9 cellular contexts compared by ENCODE assay signal in genomic region chr2:37232131-37232933, GRCh38. TPM values are rescaled to one million over a fixed set of nuclear protein-coding genes. Genes with fewer than 3 reads are reported as not detected.
DNase-seq lines count a peak whose midpoint lies in the region; ATAC-seq and TF ChIP-seq lines count a peak whose summit lies in the region.
"Had no signal": no experiment of that assay in that cellular context is flagged by ENCODE, and none has a peak within 500 bp of the region (broad histone marks: within the 10 kb centered on the region; RNA-seq: fewer than 3 reads in every experiment).

No MANE protein-coding gene starts in this region.

- DNase-seq in Ammon's horn (ENCODE audit: low spot score), result peak; percentile 8
- peak; percentile 14 for DNase-seq in RPMI7951 (ENCODE audit: low read depth)
- DNase-seq in epithelial cell of proximal tubule (ENCODE audit: low read depth), result no peak
- DNase-seq in natural killer cell, result peak; percentile 20
- no peak for DNase-seq in NCI-H2029 (lab: John Stamatoyannopoulos, UW)
- no peak for DNase-seq in SKM-1 treated with dmso at 0.1 percent for 144 hours (lab: John Stamatoyannopoulos, UW; ENCODE audit: unreplicated experiment)
- no peak for DNase-seq in NOMO-1 treated with dmso at 0.1 percent for 144 hours (lab: John Stamatoyannopoulos, UW; ENCODE audit: unreplicated experiment)

- H3K4me1 Mint-ChIP-seq in natural killer cell, result peaks cover 6 to 10% of the 10 kb centered on the region in 2 donors

- peak overlapping the region; percentile 68 for H3K4me3 ChIP-seq in epithelial cell of proximal tubule (ENCODE audit: low read depth, low read length)

- ATAC-seq in GM21528 (IDR thresholded peaks at IDR 0.05; ENCODE audit: low FRiP score, unreplicated experiment), result peak; percentile 20
- ATAC-seq in natural killer cell, result peak; percentile 3 to 27 (median 7)

- H3K4me3 Mint-ChIP-seq in natural killer cell, result no peak overlapping the region
- H3K4me3 Mint-ChIP-seq: memory B cell had no signal

- no peaks in the 10 kb centered on the region for H3K27me3 Mint-ChIP-seq in natural killer cell (ENCODE audit: low read depth in 2 of 2)
- H3K27me3 Mint-ChIP-seq: memory B cell had no signal

- peaks cover 0 to 2% of the 10 kb centered on the region in 2 donors for H3K9me3 Mint-ChIP-seq in natural killer cell
- H3K9me3 Mint-ChIP-seq: memory B cell had no signal

- TF ChIP-seq CTCF in epithelial cell of proximal tubule (conservative IDR thresholded peaks at IDR 0.05; ENCODE audit: low read depth, low read length) (no peak), natural killer cell (IDR thresholded peaks at IDR 0.05) (no peak)

- H3K27ac Mint-ChIP-seq in natural killer cell, result no peak overlapping the region
- H3K27ac Mint-ChIP-seq: memory B cell had no signal

- intact Hi-C loops in natural killer cell (cut with micrococcal nuclease), result loop anchor here (10.0 kb wide), 1 partner anchor 148 kb away; the partner anchor contains the start of genes GPATCH11 and HEATR5B

- peaks cover 8% of the 10 kb centered on the region for H3K36me3 Mint-ChIP-seq in natural killer cell

RNA-seq across cellular contexts. Expression of gene NDUFAF7, which starts 0.9 kb away (rescaled TPM):
- total RNA-seq in RPMI7951 (2014; rRNA removed; shearing (Covaris generic)), result 21.4 and 23.9 TPM in 2 replicates
- total RNA-seq in epithelial cell of proximal tubule (11.3 and 11.5 TPM in 2 replicates), natural killer cell (10 to 100 TPM; 13.4 to 24.1 (median 19.7) TPM)

RNA-seq across cellular contexts. Expression of gene CEBPZ, which starts 0.9 kb away (rescaled TPM):
- total RNA-seq in RPMI7951 (2014; rRNA removed; shearing (Covaris generic)), result 57.1 and 67.9 TPM in 2 replicates
- total RNA-seq in epithelial cell of proximal tubule (47.3 and 64.2 TPM in 2 replicates), natural killer cell (10 to 100 TPM; 51.0 to 58.1 (median 54.5) TPM)

RNA-seq across cellular contexts. Expression of gene CEBPZOS, which starts 36.0 kb away (rescaled TPM):
- total RNA-seq in RPMI7951 (2014; rRNA removed; shearing (Covaris generic)), result 33.3 and 34.9 TPM in 2 replicates
- 17.6 and 24.6 TPM in 2 replicates for total RNA-seq in epithelial cell of proximal tubule
- total RNA-seq in natural killer cell, result 10 to 100 TPM; 30.3 to 37.0 (median 30.9) TPM

RNA-seq across cellular contexts. Expression of gene SULT6B1, which starts 43.9 kb away (rescaled TPM):
- not detected in 2 replicates for total RNA-seq in RPMI7951 (2014; rRNA removed; shearing (Covaris generic))
- total RNA-seq in epithelial cell of proximal tubule (not detected in 2 replicates), natural killer cell (not detected)

Comparison
In these comparisons a context has a peak if more than half of its experiments do, and no peak if none do; other contexts are left out.
1. DNase-seq: peak in Ammon's horn (single experiment), RPMI7951 (single experiment) and natural killer cell (single experiment); none in epithelial cell of proximal tubule (single experiment), NCI-H2029 (single experiment), SKM-1 treated with dmso at 0.1 percent for 144 hours (single experiment) and NOMO-1 treated with dmso at 0.1 percent for 144 hours (single experiment).